ENCODE assay signal across 18 cellular contexts in the genomic region with DNA sequence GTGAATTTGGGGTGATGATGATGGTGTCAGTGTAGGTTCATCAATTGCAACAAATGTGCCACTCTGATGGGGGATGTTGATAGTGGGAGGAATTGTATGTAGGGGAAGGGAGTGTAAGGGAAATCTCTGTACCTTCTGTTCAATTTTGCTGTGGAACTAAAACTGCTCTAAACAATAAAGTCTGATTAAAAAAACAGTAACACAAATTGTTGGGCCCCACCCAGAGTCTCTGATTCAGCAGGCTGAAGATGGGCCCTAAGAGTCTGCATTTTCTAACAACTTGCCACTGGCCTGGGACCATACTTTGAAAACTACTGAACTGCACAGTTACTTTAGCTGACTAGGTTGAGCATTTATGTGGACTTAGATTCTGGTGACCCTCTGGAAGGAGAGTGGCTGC.
DNase-seq lines count a peak whose midpoint lies in the region; ATAC-seq and TF ChIP-seq lines count a peak whose summit lies in the region.
"Had no signal": no experiment of that assay in that cellular context is flagged by ENCODE, and none has a peak within 500 bp of the region (broad histone marks: within the 10 kb centered on the region; RNA-seq: fewer than 3 reads in every experiment).

No MANE protein-coding gene starts in this region.

- H3K36me3 ChIP-seq in left ventricle myocardium inferior: no peaks in the 10 kb centered on the region

- H3K27me3 Mint-ChIP-seq in activated B cell treated with CpG ODN at 0.5 μM for 24 hours: no peaks in the 10 kb centered on the region
- H3K27me3 Mint-ChIP-seq in naive thymus-derived CD8-positive, alpha-beta T cell: no peaks in the 10 kb centered on the region
- H3K27me3 Mint-ChIP-seq in stimulated activated memory B cell treated with anti-CD40 and anti-IgM and Interleukin-4, amounts not matched to agents 10 μg/mL and 1 μg/mL and 100 μg/mL, for 72 hours: no peaks in the 10 kb centered on the region
- H3K27me3 Mint-ChIP-seq: CD4-positive, alpha-beta T cell had no signal

- intact Hi-C loops in left ventricle myocardium inferior (cut with micrococcal nuclease) (no loop called here), cardiac septum (cut with DNase I) (loop anchor here (2.0 kb wide), 1 partner anchor 213 kb away; no protein-coding TSS in a partner anchor), activated B cell treated with CpG ODN at 0.5 μM for 24 hours (cut with micrococcal nuclease) (no loop called here), lower leg skin (cut with DNase I; ENCODE audit: low total_unique reads) (no loop called here)

- no peak for TF ChIP-seq POLR2A in lower leg skin (IDR thresholded peaks at IDR 0.05)

- no peaks in the 10 kb centered on the region for H3K9me3 Mint-ChIP-seq in activated B cell treated with CpG ODN at 0.5 μM for 24 hours
- H3K9me3 Mint-ChIP-seq in naive thymus-derived CD8-positive, alpha-beta T cell: no peaks in the 10 kb centered on the region
- H3K9me3 Mint-ChIP-seq in stimulated activated memory B cell treated with anti-CD40 and anti-IgM and Interleukin-4, amounts not matched to agents 10 μg/mL and 1 μg/mL and 100 μg/mL, for 72 hours: no peaks in the 10 kb centered on the region
- H3K9me3 Mint-ChIP-seq: CD4-positive, alpha-beta T cell; HFFc6 had no signal

- TF ChIP-seq CTCF in left ventricle myocardium inferior (IDR thresholded peaks at IDR 0.05; ENCODE audit: borderline replicate concordance) (no peak), activated B cell treated with CpG ODN at 0.5 μM for 24 hours (IDR thresholded peaks at IDR 0.05) (no peak), lower leg skin (IDR thresholded peaks at IDR 0.05) (no peak)

- H3K4me3 ChIP-seq in left ventricle myocardium inferior (no peak overlapping the region), lower leg skin (ENCODE audit: low read depth, poor library complexity, severe bottlenecking) (no peak overlapping the region)
- H3K4me3 ChIP-seq: A549; BLaER1 treated with 17β-estradiol and CSF1 and Interleukin-3, amounts not matched to agents 10 nM and 100 nM had no signal

- peaks cover 51% of the 10 kb centered on the region for H3K36me3 Mint-ChIP-seq in activated B cell treated with CpG ODN at 0.5 μM for 24 hours (ENCODE audit: low read depth)
- peaks cover 0 to 6% (median 0%) of the 10 kb centered on the region in 3 donors for H3K36me3 Mint-ChIP-seq in naive thymus-derived CD8-positive, alpha-beta T cell
- H3K36me3 Mint-ChIP-seq in stimulated activated memory B cell treated with anti-CD40 and anti-IgM and Interleukin-4, amounts not matched to agents 10 μg/mL and 1 μg/mL and 100 μg/mL, for 72 hours: peaks cover 21% of the 10 kb centered on the region

- H3K4me1 ChIP-seq in left ventricle myocardium inferior: peaks cover 60% of the 10 kb centered on the region
- H3K4me1 ChIP-seq: A549, Caco-2 had no signal

- POLR2A ChIA-PET in activated B cell treated with CpG ODN at 0.5 μM for 24 hours (lab: Charles Lee): interaction anchor here (1.3 kb wide), 1 partner anchor 215 kb away, joined by 5 read pairs; the partner anchor contains the start of gene FCHSD2
- POLR2A ChIA-PET in naive thymus-derived CD8-positive, alpha-beta T cell (lab: Charles Lee): no interaction called here

- no peaks in the 10 kb centered on the region for H3K9me3 ChIP-seq in left ventricle myocardium inferior (replicated peaks)
- H3K9me3 ChIP-seq: A549, Caco-2 had no signal

- H3K27ac Mint-ChIP-seq in activated B cell treated with CpG ODN at 0.5 μM for 24 hours: peak overlapping the region; percentile 69
- peak overlapping the region in 6 of 10 donors; percentile 10 to 58 (median 34) for H3K27ac Mint-ChIP-seq in naive thymus-derived CD8-positive, alpha-beta T cell
- H3K27ac Mint-ChIP-seq in stimulated activated memory B cell treated with anti-CD40 and anti-IgM and Interleukin-4, amounts not matched to agents 10 μg/mL and 1 μg/mL and 100 μg/mL, for 72 hours: peak overlapping the region; percentile 40
- H3K27ac Mint-ChIP-seq: CD4-positive, alpha-beta T cell; HFFc6 had no signal

- ATAC-seq in activated B cell treated with CpG ODN at 0.5 μM for 24 hours (ENCODE audit: low read depth) (no peak), HG03442 (IDR thresholded peaks at IDR 0.05; ENCODE audit: unreplicated experiment) (no peak), esophagus mucosa (no peak)
- ATAC-seq in naive thymus-derived CD8-positive, alpha-beta T cell: no peak
- no peak for ATAC-seq in stimulated activated memory B cell treated with anti-CD40 and anti-IgM and Interleukin-4, amounts not matched to agents 10 μg/mL and 1 μg/mL and 100 μg/mL, for 72 hours
- ATAC-seq: A549, HCT116 had no signal

- DNase-seq in left ventricle myocardium inferior (no peak), cardiac septum (ENCODE audit: low spot score) (no peak), activated B cell treated with CpG ODN at 0.5 μM for 24 hours (no peak), lower leg skin (ENCODE audit: low spot score in 2 of 2) (no peak)
- no peak for DNase-seq in naive thymus-derived CD8-positive, alpha-beta T cell
- DNase-seq: Caco-2; CD4-positive, alpha-beta T cell; GOT3; H7; HFFc6; IMR-90 had no signal

- no peak overlapping the region for H3K4me3 Mint-ChIP-seq in activated B cell treated with CpG ODN at 0.5 μM for 24 hours
- H3K4me3 Mint-ChIP-seq in naive thymus-derived CD8-positive, alpha-beta T cell: no peak overlapping the region
- no peak overlapping the region for H3K4me3 Mint-ChIP-seq in stimulated activated memory B cell treated with anti-CD40 and anti-IgM and Interleukin-4, amounts not matched to agents 10 μg/mL and 1 μg/mL and 100 μg/mL, for 72 hours
- H3K4me3 Mint-ChIP-seq: CD4-positive, alpha-beta T cell; HFFc6 had no signal

- peaks cover 32% of the 10 kb centered on the region for H3K4me1 Mint-ChIP-seq in activated B cell treated with CpG ODN at 0.5 μM for 24 hours
- peaks cover 4 to 15% (median 5%) of the 10 kb centered on the region in 4 donors for H3K4me1 Mint-ChIP-seq in naive thymus-derived CD8-positive, alpha-beta T cell
- H3K4me1 Mint-ChIP-seq in stimulated activated memory B cell treated with anti-CD40 and anti-IgM and Interleukin-4, amounts not matched to agents 10 μg/mL and 1 μg/mL and 100 μg/mL, for 72 hours: peaks cover 32% of the 10 kb centered on the region

- H3K27ac ChIP-seq in left ventricle myocardium inferior (replicated peaks): peak overlapping the region; percentile 64
- H3K27ac ChIP-seq: 22Rv1, A549 had no signal

- CTCF ChIA-PET in activated B cell treated with CpG ODN at 0.5 μM for 24 hours (lab: Charles Lee): interaction anchor here (1.0 to 7.9 kb wide), 3 partner anchors 54 to 250 kb away, joined by 3 to 130 read pairs (median 3); no protein-coding TSS in a partner anchor

- no peaks in the 10 kb centered on the region for H3K27me3 ChIP-seq in left ventricle myocardium inferior (ENCODE audit: low read depth)
- H3K27me3 ChIP-seq: BLaER1 treated with 17β-estradiol and CSF1 and Interleukin-3, amounts not matched to agents 10 nM and 100 nM had no signal
